Comparison of ENCODE assay signal across 1 cellular context in the genomic region with DNA sequence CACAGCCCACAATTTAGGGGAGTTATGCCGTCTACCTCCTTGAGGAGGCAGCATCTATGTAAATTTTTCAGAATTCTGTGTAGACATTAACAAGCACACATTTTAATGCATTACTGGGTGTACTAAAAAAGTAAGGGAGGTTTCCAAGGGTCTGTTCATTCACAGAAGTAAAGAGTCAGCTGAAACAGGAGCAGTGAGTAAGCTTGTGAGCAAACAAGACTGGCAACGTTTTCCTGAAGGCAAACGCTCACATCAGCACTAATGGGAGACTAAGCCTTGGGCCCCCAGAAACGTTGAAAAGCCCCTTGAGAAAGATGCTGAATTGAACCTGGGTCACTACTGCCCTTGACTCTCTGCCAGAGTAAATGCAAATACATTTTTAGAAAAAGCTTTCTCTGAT.
TF ChIP-seq lines count a peak whose summit lies in the region.

No MANE protein-coding gene starts in this region.

TF ChIP-seq in A549, 52 proteins besides CTCF, POLR2A, EP300 and RAD21 (continued from another document):
- TF ChIP-seq HOXB13 (CRISPR knock-in tag; IDR thresholded peaks at IDR 0.05; ENCODE audit: low read depth) = no peak
- no peak for TF ChIP-seq HOXB5 (CRISPR knock-in tag; IDR thresholded peaks at IDR 0.05)
